13 cellular contexts compared by ENCODE assay signal in genomic region chr15:35305906-35306305, GRCh38.
DNase-seq lines count a peak whose midpoint lies in the region; ATAC-seq, FAIRE-seq and TF ChIP-seq lines count a peak whose summit lies in the region.
"Had no signal": no experiment of that assay in that cellular context is flagged by ENCODE, and none has a peak within 500 bp of the region (broad histone marks: within the 10 kb centered on the region; RNA-seq: fewer than 3 reads in every experiment).

No MANE protein-coding gene starts in this region.

- no peaks in the 10 kb centered on the region for H3K36me3 Mint-ChIP-seq in type B pancreatic cell
- peaks cover 0 to 1% (median 0%) of the 10 kb centered on the region in 3 donors for H3K36me3 Mint-ChIP-seq in naive thymus-derived CD8-positive, alpha-beta T cell
- H3K36me3 Mint-ChIP-seq: stimulated activated effector memory CD8-positive, alpha-beta T cell treated with anti-CD3 and anti-CD28 coated beads, Interleukin-12 subunit alpha, Interleukin-12 subunit beta, amount 100 ng/mL, for 72 hours had no signal

- H3K4me3 Mint-ChIP-seq in type B pancreatic cell = peak overlapping the region; percentile 44
- no peak overlapping the region for H3K4me3 Mint-ChIP-seq in naive thymus-derived CD8-positive, alpha-beta T cell
- H3K4me3 Mint-ChIP-seq: activated T-helper 1 cell treated with anti-CD3 and anti-CD28 coated beads, Interleukin-12 subunit alpha, Interleukin-12 subunit beta, Interleukin-2, Interleukin-4 antibody, amounts not matched to agents 30 ng/mL and 10 ng/mL and 1 ng/mL, durations not matched to agents 14 hours and 24 hours and 36 hours; stimulated activated effector memory CD8-positive, alpha-beta T cell treated with anti-CD3 and anti-CD28 coated beads, Interleukin-12 subunit alpha, Interleukin-12 subunit beta, amount 100 ng/mL, for 72 hours had no signal

- H3K27ac Mint-ChIP-seq in type B pancreatic cell = peak overlapping the region; percentile 94
- H3K27ac Mint-ChIP-seq in naive thymus-derived CD8-positive, alpha-beta T cell = no peak overlapping the region
- H3K27ac Mint-ChIP-seq: activated T-helper 1 cell treated with anti-CD3 and anti-CD28 coated beads, Interleukin-12 subunit alpha, Interleukin-12 subunit beta, Interleukin-2, Interleukin-4 antibody, amounts not matched to agents 30 ng/mL and 10 ng/mL and 1 ng/mL, durations not matched to agents 14 hours and 24 hours and 36 hours; stimulated activated effector memory CD8-positive, alpha-beta T cell treated with anti-CD3 and anti-CD28 coated beads, Interleukin-12 subunit alpha, Interleukin-12 subunit beta, amount 100 ng/mL, for 72 hours had no signal

- ATAC-seq in heart right ventricle (no peak), Right ventricle myocardium superior (ENCODE audit: poor library complexity) (no peak)
- ATAC-seq in stimulated activated naive CD8-positive, alpha-beta T cell treated with anti-CD3 and anti-CD28 coated beads, Interleukin-15, Interleukin-2, amounts not matched to agents 100 U/mL and 50 U/mL, for 24 hours = no peak
- ATAC-seq in naive thymus-derived CD8-positive, alpha-beta T cell = no peak
- ATAC-seq: stimulated activated effector memory CD8-positive, alpha-beta T cell treated with anti-CD3 and anti-CD28 coated beads, Interleukin-12 subunit alpha, Interleukin-12 subunit beta, amount 100 ng/mL, for 72 hours had no signal

- H3K27me3 ChIP-seq in heart right ventricle = no peaks in the 10 kb centered on the region
- H3K27me3 ChIP-seq in ascending aorta = no peaks in the 10 kb centered on the region
- H3K27me3 ChIP-seq: MG63 had no signal

- intact Hi-C loops in heart right ventricle (cut with DNase I) (no loop called here), Right ventricle myocardium superior (cut with DNase I) (no loop called here), ascending aorta (cut with DNase I) (loop anchor here (2.0 to 10.0 kb wide), 3 partner anchors 209 to 1789 kb away; no protein-coding TSS in a partner anchor)

- no peak overlapping the region for H3K4me3 ChIP-seq in heart right ventricle
- H3K4me3 ChIP-seq in ascending aorta = no peak overlapping the region
- H3K4me3 ChIP-seq: MG63 had no signal

- no peak for FAIRE-seq in GM19239 (lab: Jason Lieb, UNC)

- H3K27me3 Mint-ChIP-seq in type B pancreatic cell = no peaks in the 10 kb centered on the region
- no peaks in the 10 kb centered on the region for H3K27me3 Mint-ChIP-seq in naive thymus-derived CD8-positive, alpha-beta T cell

- POLR2A ChIA-PET in naive thymus-derived CD8-positive, alpha-beta T cell (lab: Charles Lee) = no interaction called here

- no peaks in the 10 kb centered on the region for H3K36me3 ChIP-seq in heart right ventricle
- H3K36me3 ChIP-seq in ascending aorta = no peaks in the 10 kb centered on the region
- H3K36me3 ChIP-seq: MG63 had no signal

- peak overlapping the region in 6 of 10 donors; percentile 26 to 58 (median 51) for H3K27ac ChIP-seq in heart right ventricle
- H3K27ac ChIP-seq in ascending aorta = peak overlapping the region; percentile 48 to 80

- H3K9me3 Mint-ChIP-seq in type B pancreatic cell = no peaks in the 10 kb centered on the region
- H3K9me3 Mint-ChIP-seq in naive thymus-derived CD8-positive, alpha-beta T cell = no peaks in the 10 kb centered on the region
- H3K9me3 Mint-ChIP-seq: activated T-helper 1 cell treated with anti-CD3 and anti-CD28 coated beads, Interleukin-12 subunit alpha, Interleukin-12 subunit beta, Interleukin-2, Interleukin-4 antibody, amounts not matched to agents 30 ng/mL and 10 ng/mL and 1 ng/mL, durations not matched to agents 14 hours and 24 hours and 36 hours; stimulated activated effector memory CD8-positive, alpha-beta T cell treated with anti-CD3 and anti-CD28 coated beads, Interleukin-12 subunit alpha, Interleukin-12 subunit beta, amount 100 ng/mL, for 72 hours had no signal

- no peak for TF ChIP-seq CTCF in heart right ventricle (IDR thresholded peaks at IDR 0.05)
- TF ChIP-seq CTCF in ascending aorta (IDR thresholded peaks at IDR 0.05) = no peak
- TF ChIP-seq CTCF in type B pancreatic cell (conservative IDR thresholded peaks at IDR 0.05) = no peak

- H3K4me1 Mint-ChIP-seq in type B pancreatic cell (ENCODE audit: unreplicated experiment) = peaks cover 45% of the 10 kb centered on the region
- H3K4me1 Mint-ChIP-seq in naive thymus-derived CD8-positive, alpha-beta T cell = no peaks in the 10 kb centered on the region
- H3K4me1 Mint-ChIP-seq: stimulated activated effector memory CD8-positive, alpha-beta T cell treated with anti-CD3 and anti-CD28 coated beads, Interleukin-12 subunit alpha, Interleukin-12 subunit beta, amount 100 ng/mL, for 72 hours had no signal

- DNase-seq in heart right ventricle (no peak), Right ventricle myocardium superior (no peak), ascending aorta (ENCODE audit: low spot score in 2 of 2) (no peak), iris pigment epithelial cell (ENCODE audit: low read depth) (peak; percentile 92), type B pancreatic cell (ENCODE audit: extremely low spot score, unreplicated experiment) (no peak), GM19239 (ENCODE audit: insufficient read length, low spot score) (no peak)
- DNase-seq in stimulated activated naive CD8-positive, alpha-beta T cell treated with anti-CD3 and anti-CD28 coated beads, Interleukin-15, Interleukin-2, amounts not matched to agents 100 U/mL and 50 U/mL, for 24 hours = no peak
- DNase-seq in naive thymus-derived CD8-positive, alpha-beta T cell = no peak
- DNase-seq: effector CD4-positive, alpha-beta T cell; kidney had no signal

- H3K4me1 ChIP-seq in heart right ventricle (peaks cover 0 to 47% (median 35%) of the 10 kb centered on the region in 9 donors), ascending aorta (peaks cover 6 to 28% of the 10 kb centered on the region in 2 donors)

- H3K9me3 ChIP-seq in heart right ventricle (no peaks in the 10 kb centered on the region), ascending aorta (no peaks in the 10 kb centered on the region)
- H3K9me3 ChIP-seq: MG63 had no signal
